1 cellular context compared by ENCODE assay signal in the genomic region with DNA sequence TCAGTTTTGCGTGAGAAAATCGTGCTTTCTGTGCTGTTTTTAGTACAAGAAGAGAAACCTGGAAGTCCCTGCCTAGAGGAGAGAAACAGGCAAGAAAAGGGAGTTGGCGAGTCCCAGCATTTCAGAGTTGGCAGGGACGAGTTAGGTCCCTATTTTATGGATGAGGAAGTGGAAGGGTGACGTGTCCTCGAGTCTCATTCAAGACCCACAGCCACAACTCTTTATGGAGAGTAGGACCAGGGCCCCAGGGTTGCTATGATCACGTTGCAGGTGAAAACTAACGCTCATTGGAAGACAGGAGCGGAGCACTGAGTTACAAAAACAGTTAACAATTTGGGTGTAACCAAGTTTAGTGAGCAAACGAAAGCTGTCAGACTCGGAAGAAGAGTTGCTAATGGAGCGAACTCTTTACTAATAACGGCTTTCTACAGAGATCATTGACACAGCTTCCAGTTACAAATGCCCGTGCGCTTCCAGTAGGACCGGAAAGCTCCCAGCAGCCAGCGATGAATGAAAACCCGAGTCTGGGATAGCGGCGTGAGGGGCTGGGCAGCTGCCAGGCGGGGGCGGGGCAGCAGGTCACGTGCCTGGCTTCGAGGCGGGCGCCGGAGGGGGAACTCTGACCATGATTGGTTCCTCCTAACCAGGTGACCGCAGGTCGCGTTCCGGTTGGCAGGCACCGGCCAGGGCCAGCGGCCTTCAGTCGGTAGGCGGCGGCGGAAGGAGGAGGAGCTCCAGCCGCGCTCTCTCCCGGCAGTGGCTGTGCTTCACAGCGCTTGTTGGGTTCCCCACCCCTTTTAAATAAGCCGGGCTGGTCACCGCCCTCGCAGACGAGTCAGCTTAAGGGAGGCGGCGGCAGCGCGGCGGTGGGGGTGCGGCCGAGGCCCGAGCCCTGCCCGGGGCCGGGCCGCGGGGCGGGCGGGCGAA.
TF ChIP-seq lines count a peak whose summit lies in the region.

A gene (plus strand): TSS at position 827 of the 927 bp plus-strand sequence. CDS start 257 bp downstream, outside the sequence.

TF ChIP-seq in K562, 482 proteins besides CTCF, POLR2A, EP300 and RAD21 (continued from another document and continues in another):
- TF ChIP-seq, protein P1, sequence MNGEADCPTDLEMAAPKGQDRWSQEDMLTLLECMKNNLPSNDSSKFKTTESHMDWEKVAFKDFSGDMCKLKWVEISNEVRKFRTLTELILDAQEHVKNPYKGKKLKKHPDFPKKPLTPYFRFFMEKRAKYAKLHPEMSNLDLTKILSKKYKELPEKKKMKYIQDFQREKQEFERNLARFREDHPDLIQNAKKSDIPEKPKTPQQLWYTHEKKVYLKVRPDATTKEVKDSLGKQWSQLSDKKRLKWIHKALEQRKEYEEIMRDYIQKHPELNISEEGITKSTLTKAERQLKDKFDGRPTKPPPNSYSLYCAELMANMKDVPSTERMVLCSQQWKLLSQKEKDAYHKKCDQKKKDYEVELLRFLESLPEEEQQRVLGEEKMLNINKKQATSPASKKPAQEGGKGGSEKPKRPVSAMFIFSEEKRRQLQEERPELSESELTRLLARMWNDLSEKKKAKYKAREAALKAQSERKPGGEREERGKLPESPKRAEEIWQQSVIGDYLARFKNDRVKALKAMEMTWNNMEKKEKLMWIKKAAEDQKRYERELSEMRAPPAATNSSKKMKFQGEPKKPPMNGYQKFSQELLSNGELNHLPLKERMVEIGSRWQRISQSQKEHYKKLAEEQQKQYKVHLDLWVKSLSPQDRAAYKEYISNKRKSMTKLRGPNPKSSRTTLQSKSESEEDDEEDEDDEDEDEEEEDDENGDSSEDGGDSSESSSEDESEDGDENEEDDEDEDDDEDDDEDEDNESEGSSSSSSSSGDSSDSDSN (IDR thresholded peaks at IDR 0.05; ENCODE audit: borderline replicate concordance in 1 of 2, low read depth in 2 of 2, low read length in 2 of 2), result 0 out of 4 replicates have a peak, but pooled peaks have one; percentile 38 to 48
- TF ChIP-seq, protein P2, sequence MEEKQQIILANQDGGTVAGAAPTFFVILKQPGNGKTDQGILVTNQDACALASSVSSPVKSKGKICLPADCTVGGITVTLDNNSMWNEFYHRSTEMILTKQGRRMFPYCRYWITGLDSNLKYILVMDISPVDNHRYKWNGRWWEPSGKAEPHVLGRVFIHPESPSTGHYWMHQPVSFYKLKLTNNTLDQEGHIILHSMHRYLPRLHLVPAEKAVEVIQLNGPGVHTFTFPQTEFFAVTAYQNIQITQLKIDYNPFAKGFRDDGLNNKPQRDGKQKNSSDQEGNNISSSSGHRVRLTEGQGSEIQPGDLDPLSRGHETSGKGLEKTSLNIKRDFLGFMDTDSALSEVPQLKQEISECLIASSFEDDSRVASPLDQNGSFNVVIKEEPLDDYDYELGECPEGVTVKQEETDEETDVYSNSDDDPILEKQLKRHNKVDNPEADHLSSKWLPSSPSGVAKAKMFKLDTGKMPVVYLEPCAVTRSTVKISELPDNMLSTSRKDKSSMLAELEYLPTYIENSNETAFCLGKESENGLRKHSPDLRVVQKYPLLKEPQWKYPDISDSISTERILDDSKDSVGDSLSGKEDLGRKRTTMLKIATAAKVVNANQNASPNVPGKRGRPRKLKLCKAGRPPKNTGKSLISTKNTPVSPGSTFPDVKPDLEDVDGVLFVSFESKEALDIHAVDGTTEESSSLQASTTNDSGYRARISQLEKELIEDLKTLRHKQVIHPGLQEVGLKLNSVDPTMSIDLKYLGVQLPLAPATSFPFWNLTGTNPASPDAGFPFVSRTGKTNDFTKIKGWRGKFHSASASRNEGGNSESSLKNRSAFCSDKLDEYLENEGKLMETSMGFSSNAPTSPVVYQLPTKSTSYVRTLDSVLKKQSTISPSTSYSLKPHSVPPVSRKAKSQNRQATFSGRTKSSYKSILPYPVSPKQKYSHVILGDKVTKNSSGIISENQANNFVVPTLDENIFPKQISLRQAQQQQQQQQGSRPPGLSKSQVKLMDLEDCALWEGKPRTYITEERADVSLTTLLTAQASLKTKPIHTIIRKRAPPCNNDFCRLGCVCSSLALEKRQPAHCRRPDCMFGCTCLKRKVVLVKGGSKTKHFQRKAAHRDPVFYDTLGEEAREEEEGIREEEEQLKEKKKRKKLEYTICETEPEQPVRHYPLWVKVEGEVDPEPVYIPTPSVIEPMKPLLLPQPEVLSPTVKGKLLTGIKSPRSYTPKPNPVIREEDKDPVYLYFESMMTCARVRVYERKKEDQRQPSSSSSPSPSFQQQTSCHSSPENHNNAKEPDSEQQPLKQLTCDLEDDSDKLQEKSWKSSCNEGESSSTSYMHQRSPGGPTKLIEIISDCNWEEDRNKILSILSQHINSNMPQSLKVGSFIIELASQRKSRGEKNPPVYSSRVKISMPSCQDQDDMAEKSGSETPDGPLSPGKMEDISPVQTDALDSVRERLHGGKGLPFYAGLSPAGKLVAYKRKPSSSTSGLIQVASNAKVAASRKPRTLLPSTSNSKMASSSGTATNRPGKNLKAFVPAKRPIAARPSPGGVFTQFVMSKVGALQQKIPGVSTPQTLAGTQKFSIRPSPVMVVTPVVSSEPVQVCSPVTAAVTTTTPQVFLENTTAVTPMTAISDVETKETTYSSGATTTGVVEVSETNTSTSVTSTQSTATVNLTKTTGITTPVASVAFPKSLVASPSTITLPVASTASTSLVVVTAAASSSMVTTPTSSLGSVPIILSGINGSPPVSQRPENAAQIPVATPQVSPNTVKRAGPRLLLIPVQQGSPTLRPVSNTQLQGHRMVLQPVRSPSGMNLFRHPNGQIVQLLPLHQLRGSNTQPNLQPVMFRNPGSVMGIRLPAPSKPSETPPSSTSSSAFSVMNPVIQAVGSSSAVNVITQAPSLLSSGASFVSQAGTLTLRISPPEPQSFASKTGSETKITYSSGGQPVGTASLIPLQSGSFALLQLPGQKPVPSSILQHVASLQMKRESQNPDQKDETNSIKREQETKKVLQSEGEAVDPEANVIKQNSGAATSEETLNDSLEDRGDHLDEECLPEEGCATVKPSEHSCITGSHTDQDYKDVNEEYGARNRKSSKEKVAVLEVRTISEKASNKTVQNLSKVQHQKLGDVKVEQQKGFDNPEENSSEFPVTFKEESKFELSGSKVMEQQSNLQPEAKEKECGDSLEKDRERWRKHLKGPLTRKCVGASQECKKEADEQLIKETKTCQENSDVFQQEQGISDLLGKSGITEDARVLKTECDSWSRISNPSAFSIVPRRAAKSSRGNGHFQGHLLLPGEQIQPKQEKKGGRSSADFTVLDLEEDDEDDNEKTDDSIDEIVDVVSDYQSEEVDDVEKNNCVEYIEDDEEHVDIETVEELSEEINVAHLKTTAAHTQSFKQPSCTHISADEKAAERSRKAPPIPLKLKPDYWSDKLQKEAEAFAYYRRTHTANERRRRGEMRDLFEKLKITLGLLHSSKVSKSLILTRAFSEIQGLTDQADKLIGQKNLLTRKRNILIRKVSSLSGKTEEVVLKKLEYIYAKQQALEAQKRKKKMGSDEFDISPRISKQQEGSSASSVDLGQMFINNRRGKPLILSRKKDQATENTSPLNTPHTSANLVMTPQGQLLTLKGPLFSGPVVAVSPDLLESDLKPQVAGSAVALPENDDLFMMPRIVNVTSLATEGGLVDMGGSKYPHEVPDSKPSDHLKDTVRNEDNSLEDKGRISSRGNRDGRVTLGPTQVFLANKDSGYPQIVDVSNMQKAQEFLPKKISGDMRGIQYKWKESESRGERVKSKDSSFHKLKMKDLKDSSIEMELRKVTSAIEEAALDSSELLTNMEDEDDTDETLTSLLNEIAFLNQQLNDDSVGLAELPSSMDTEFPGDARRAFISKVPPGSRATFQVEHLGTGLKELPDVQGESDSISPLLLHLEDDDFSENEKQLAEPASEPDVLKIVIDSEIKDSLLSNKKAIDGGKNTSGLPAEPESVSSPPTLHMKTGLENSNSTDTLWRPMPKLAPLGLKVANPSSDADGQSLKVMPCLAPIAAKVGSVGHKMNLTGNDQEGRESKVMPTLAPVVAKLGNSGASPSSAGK (IDR thresholded peaks at IDR 0.05), result peak; percentile 24; the same call in 1 of the 2 replicates
- TF ChIP-seq TBP (optimal IDR thresholded peaks at IDR 0.05; ENCODE audit: low read depth, low read length) (peak; percentile 83), FOS (IDR thresholded peaks at IDR 0.05; ENCODE audit: extremely low read depth, insufficient read length) (peak; percentile 78), TRIM24 (IDR thresholded peaks at IDR 0.05) (no peak), CREM (IDR thresholded peaks at IDR 0.05; ENCODE audit: low read depth) (0 out of 2 replicates have a peak, but pooled peaks have one; percentile 21), CBX8 (IDR thresholded peaks at IDR 0.05; ENCODE audit: borderline replicate concordance, extremely low read depth, low read depth, low read length, poor library complexity, severe bottlenecking) (no peak), RBM25 (IDR thresholded peaks at IDR 0.05; ENCODE audit: low read depth, low read length, severe bottlenecking) (peak; percentile 69), NFYB (IDR thresholded peaks at IDR 0.05; ENCODE audit: extremely low read depth, insufficient read length) (peak; percentile 68), PML (IDR thresholded peaks at IDR 0.05; ENCODE audit: low read length) (peak; percentile 53; the same call in 1 of the 2 replicates), EGR1 (conservative IDR thresholded peaks at IDR 0.05) (peak; percentile 79), SMAD3 (CRISPR knock-in tag; conservative IDR thresholded peaks at IDR 0.05) (no peak), MYNN (IDR thresholded peaks at IDR 0.05) (no peak), MYNN (CRISPR knock-in tag; IDR thresholded peaks at IDR 0.05) (no peak), TCF7 (IDR thresholded peaks at IDR 0.05; ENCODE audit: borderline replicate concordance) (no peak), MIER1 (IDR thresholded peaks at IDR 0.05; ENCODE audit: low read depth) (no peak), ASH1L (IDR thresholded peaks at IDR 0.05; ENCODE audit: borderline replicate concordance, low read depth, partially characterized antibody) (peak; percentile 36), HMGN3 (IDR thresholded peaks at IDR 0.05; ENCODE audit: borderline replicate concordance, extremely low read depth, insufficient read length, low read depth, low read length) (no peak), TOE1 (IDR thresholded peaks at IDR 0.05; ENCODE audit: borderline replicate concordance) (peak; percentile 97), TOE1 (CRISPR knock-in tag; IDR thresholded peaks at IDR 0.05; ENCODE audit: borderline replicate concordance, low read depth) (no peak), SUPT5H (IDR thresholded peaks at IDR 0.05) (peak; percentile 69)
- TF ChIP-seq, protein P3, sequence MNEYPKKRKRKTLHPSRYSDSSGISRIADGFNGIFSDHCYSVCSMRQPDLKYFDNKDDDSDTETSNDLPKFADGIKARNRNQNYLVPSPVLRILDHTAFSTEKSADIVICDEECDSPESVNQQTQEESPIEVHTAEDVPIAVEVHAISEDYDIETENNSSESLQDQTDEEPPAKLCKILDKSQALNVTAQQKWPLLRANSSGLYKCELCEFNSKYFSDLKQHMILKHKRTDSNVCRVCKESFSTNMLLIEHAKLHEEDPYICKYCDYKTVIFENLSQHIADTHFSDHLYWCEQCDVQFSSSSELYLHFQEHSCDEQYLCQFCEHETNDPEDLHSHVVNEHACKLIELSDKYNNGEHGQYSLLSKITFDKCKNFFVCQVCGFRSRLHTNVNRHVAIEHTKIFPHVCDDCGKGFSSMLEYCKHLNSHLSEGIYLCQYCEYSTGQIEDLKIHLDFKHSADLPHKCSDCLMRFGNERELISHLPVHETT (CRISPR knock-in tag; conservative IDR thresholded peaks at IDR 0.05 in 1 of 2, IDR thresholded peaks at IDR 0.05 in 1 of 2), result peak in 1 of 2 experiments; percentile 66; a peak in 1 of 4 replicates
- TF ChIP-seq, protein P4, sequence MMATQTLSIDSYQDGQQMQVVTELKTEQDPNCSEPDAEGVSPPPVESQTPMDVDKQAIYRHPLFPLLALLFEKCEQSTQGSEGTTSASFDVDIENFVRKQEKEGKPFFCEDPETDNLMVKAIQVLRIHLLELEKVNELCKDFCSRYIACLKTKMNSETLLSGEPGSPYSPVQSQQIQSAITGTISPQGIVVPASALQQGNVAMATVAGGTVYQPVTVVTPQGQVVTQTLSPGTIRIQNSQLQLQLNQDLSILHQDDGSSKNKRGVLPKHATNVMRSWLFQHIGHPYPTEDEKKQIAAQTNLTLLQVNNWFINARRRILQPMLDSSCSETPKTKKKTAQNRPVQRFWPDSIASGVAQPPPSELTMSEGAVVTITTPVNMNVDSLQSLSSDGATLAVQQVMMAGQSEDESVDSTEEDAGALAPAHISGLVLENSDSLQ (IDR thresholded peaks at IDR 0.05), result peak; percentile 39; the same call in 1 of the 2 replicates
- TF ChIP-seq, protein P5, sequence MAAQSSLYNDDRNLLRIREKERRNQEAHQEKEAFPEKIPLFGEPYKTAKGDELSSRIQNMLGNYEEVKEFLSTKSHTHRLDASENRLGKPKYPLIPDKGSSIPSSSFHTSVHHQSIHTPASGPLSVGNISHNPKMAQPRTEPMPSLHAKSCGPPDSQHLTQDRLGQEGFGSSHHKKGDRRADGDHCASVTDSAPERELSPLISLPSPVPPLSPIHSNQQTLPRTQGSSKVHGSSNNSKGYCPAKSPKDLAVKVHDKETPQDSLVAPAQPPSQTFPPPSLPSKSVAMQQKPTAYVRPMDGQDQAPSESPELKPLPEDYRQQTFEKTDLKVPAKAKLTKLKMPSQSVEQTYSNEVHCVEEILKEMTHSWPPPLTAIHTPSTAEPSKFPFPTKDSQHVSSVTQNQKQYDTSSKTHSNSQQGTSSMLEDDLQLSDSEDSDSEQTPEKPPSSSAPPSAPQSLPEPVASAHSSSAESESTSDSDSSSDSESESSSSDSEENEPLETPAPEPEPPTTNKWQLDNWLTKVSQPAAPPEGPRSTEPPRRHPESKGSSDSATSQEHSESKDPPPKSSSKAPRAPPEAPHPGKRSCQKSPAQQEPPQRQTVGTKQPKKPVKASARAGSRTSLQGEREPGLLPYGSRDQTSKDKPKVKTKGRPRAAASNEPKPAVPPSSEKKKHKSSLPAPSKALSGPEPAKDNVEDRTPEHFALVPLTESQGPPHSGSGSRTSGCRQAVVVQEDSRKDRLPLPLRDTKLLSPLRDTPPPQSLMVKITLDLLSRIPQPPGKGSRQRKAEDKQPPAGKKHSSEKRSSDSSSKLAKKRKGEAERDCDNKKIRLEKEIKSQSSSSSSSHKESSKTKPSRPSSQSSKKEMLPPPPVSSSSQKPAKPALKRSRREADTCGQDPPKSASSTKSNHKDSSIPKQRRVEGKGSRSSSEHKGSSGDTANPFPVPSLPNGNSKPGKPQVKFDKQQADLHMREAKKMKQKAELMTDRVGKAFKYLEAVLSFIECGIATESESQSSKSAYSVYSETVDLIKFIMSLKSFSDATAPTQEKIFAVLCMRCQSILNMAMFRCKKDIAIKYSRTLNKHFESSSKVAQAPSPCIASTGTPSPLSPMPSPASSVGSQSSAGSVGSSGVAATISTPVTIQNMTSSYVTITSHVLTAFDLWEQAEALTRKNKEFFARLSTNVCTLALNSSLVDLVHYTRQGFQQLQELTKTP (IDR thresholded peaks at IDR 0.05; ENCODE audit: low read depth in 1 of 2, partially characterized antibody in 2 of 2), result peak in 1 of 2 experiments; percentile 16
- TF ChIP-seq, protein P6, sequence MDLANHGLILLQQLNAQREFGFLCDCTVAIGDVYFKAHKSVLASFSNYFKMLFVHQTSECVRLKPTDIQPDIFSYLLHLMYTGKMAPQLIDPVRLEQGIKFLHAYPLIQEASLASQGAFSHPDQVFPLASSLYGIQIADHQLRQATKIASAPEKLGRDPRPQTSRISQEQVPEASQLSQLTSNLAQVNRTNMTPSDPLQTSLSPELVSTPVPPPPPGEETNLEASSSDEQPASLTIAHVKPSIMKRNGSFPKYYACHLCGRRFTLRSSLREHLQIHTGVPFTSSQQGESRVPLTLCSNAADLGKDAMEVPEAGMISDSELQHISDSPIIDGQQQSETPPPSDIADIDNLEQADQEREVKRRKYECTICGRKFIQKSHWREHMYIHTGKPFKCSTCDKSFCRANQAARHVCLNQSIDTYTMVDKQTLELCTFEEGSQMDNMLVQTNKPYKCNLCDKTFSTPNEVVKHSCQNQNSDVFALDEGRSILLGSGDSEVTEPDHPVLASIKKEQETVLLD (IDR thresholded peaks at IDR 0.05), result no peak
